In genomic region chr1:119611701-119612113, GRCh38 we compare ENCODE assay signal across 1 cellular context.
TF ChIP-seq lines count a peak whose summit lies in the region.

No MANE protein-coding gene starts in this region.

TF ChIP-seq in H1, 55 proteins besides CTCF, POLR2A, EP300 and RAD21:
- TF ChIP-seq CHD2 (IDR thresholded peaks at IDR 0.05; ENCODE audit: low read length) (no peak), ATF3 (IDR thresholded peaks at IDR 0.05; ENCODE audit: insufficient read depth, low read depth, low read length) (0 out of 2 replicates have a peak, but pooled peaks have one; percentile 17), E2F6 (IDR thresholded peaks at IDR 0.05) (no peak)
